Comparison of ENCODE assay signal across 8 cellular contexts in genomic region chr17:75864448-75864871, GRCh38. TPM values are rescaled to one million over a fixed set of nuclear protein-coding genes. Genes with fewer than 3 reads are reported as not detected.
DNase-seq lines count a peak whose midpoint lies in the region; ATAC-seq, FAIRE-seq and TF ChIP-seq lines count a peak whose summit lies in the region.

No MANE protein-coding gene starts in this region.

- H3K9ac ChIP-seq in SK-N-MC (ENCODE audit: insufficient read length), result no peak overlapping the region

- H3K27ac ChIP-seq in SK-N-MC, result no peak overlapping the region; the same call in 1 of the 2 replicates
- H3K27ac ChIP-seq in esophagus squamous epithelium, result peak overlapping the region; percentile 66 to 87 (median 77)

- H3K36me3 ChIP-seq in BJ (ENCODE audit: control insufficient read depth, insufficient read depth, low read length), result no peaks in the 10 kb centered on the region
- H3K36me3 ChIP-seq in SK-N-MC (ENCODE audit: insufficient read depth, low read length), result no peaks in the 10 kb centered on the region
- no peaks in the 10 kb centered on the region for H3K36me3 ChIP-seq in esophagus squamous epithelium
- no peaks in the 10 kb centered on the region for H3K36me3 ChIP-seq in BE2C

- 0 to 13% methylated on average over 3 of the region's 8 CpGs for WGBS in esophagus squamous epithelium, 2 donors

- TF ChIP-seq CTCF in BJ (IDR thresholded peaks at IDR 0.05; ENCODE audit: insufficient read depth, low read depth, low read length) (no peak), esophagus squamous epithelium (IDR thresholded peaks at IDR 0.05) (peak in 1 of 6 experiments; percentile 22), BE2C (IDR thresholded peaks at IDR 0.05; ENCODE audit: low read depth, low read length) (no peak)

- POLR2A ChIA-PET in BJ (lab: Charles Lee), result interaction anchor here (0.5 kb wide), 1 partner anchor 32 kb away, joined by 3 read pairs; the partner anchor contains the start of gene TRIM65

- no peak for TF ChIP-seq POLR2A in esophagus squamous epithelium (IDR thresholded peaks at IDR 0.05)

- CTCF ChIA-PET in BJ (lab: Yijun Ruan, JAX), result interaction anchor here (1.0 to 1.8 kb wide), 3 partner anchors 9 to 25 kb away, joined by 3 to 8 read pairs (median 6); partner anchors contain the start of gene WBP2

- H3K4me1 ChIP-seq in esophagus squamous epithelium (peaks cover 12 to 52% (median 35%) of the 10 kb centered on the region in 3 donors), BE2C (no peaks in the 10 kb centered on the region; the same call in 1 of the 2 replicates)

- H3K27me3 ChIP-seq in BJ (ENCODE audit: control insufficient read depth, insufficient read depth, low read length) (no peaks in the 10 kb centered on the region), esophagus squamous epithelium (no peaks in the 10 kb centered on the region), BE2C (no peaks in the 10 kb centered on the region)

- ATAC-seq in GM18868 (IDR thresholded peaks at IDR 0.05; ENCODE audit: unreplicated experiment) (peak; percentile 79), HG03025 (IDR thresholded peaks at IDR 0.05; ENCODE audit: low FRiP score, unreplicated experiment) (peak; percentile 75), sciatic nerve (peak; percentile 87)

- intact Hi-C loops in esophagus squamous epithelium (cut with DNase I), result no loop called here
- intact Hi-C loops in sciatic nerve (cut with DNase I), result no loop called here

- DNase-seq in BJ (ENCODE audit: low read depth) (peak; percentile 63), SK-N-MC (ENCODE audit: low read depth, low spot score) (no peak), esophagus squamous epithelium (lab: John Stamatoyannopoulos, UW) (no peak), sciatic nerve (ENCODE audit: low spot score) (peak; percentile 70), BE2C (no peak), RCC 7860 (ENCODE audit: low spot score) (no peak)

- no peak for FAIRE-seq in RCC 7860 (lab: Jason Lieb, UNC)

- H3K4me3 ChIP-seq in BJ (ENCODE audit: low read depth, low read length) (no peak overlapping the region), SK-N-MC (peak overlapping the region; percentile 52; the same call in 1 of the 2 replicates), esophagus squamous epithelium (peak overlapping the region in 1 of 4 donors; percentile 0), BE2C (ENCODE audit: low read depth, low read length) (no peak overlapping the region)

- no peaks in the 10 kb centered on the region for H3K9me3 ChIP-seq in SK-N-MC (ENCODE audit: low read depth, low read length)
- no peaks in the 10 kb centered on the region for H3K9me3 ChIP-seq in esophagus squamous epithelium
- no peaks in the 10 kb centered on the region for H3K9me3 ChIP-seq in BE2C

RNA-seq across cellular contexts. Expression of gene WBP2, which starts 9.3 kb away (rescaled TPM):
- polyA plus RNA-seq in BJ (2011; rRNA removed), result 28.5 and 37.0 TPM in 2 replicates
- 19.3 and 23.5 TPM in 2 replicates for polyA minus RNA-seq in BJ (2011; rRNA and poly(A)+ RNA removed)
- total RNA-seq in esophagus squamous epithelium, result 10 to 100 TPM; 24.9 to 44.2 (median 36.9) TPM
- 156 TPM for total RNA-seq in sciatic nerve
- polyA plus RNA-seq in BE2C (2012; ENCODE audit: insufficient read depth, insufficient read length, low read depth), result 228 TPM

RNA-seq across cellular contexts. Expression of gene TRIM47, which starts 13.9 kb away (rescaled TPM):
- polyA plus RNA-seq in BJ (2011; rRNA removed), result 2.4 and 3.2 TPM in 2 replicates
- 2.4 and 3.7 TPM in 2 replicates for polyA minus RNA-seq in BJ (2011; rRNA and poly(A)+ RNA removed)
- 10 to 100 TPM; 19.5 to 33.4 (median 25.5) TPM for total RNA-seq in esophagus squamous epithelium
- 50.7 TPM for total RNA-seq in sciatic nerve
- 35.9 TPM for polyA plus RNA-seq in BE2C (2012; ENCODE audit: insufficient read depth, insufficient read length, low read depth)

RNA-seq across cellular contexts. Expression of gene UNC13D, which starts 20.3 kb away (rescaled TPM):
- polyA plus RNA-seq in BJ (2011; rRNA removed), result 0.28 and 0.40 TPM in 2 replicates
- 0.51 and 0.62 TPM in 2 replicates for polyA minus RNA-seq in BJ (2011; rRNA and poly(A)+ RNA removed)
- total RNA-seq in esophagus squamous epithelium (10 to 100 TPM; 16.5 to 21.5 (median 16.9) TPM), sciatic nerve (30.9 TPM)
- 23.0 TPM for polyA plus RNA-seq in BE2C (2012; ENCODE audit: insufficient read depth, insufficient read length, low read depth)

RNA-seq across cellular contexts. Expression of gene TRIM65, which starts 32.3 kb away (rescaled TPM):
- 5.5 and 8.6 TPM in 2 replicates for polyA plus RNA-seq in BJ (2011; rRNA removed)
- 6.7 and 8.5 TPM in 2 replicates for polyA minus RNA-seq in BJ (2011; rRNA and poly(A)+ RNA removed)
- total RNA-seq in esophagus squamous epithelium (10 to 100 TPM; 17.3 to 24.6 (median 19.6) TPM), sciatic nerve (24.7 TPM)
- polyA plus RNA-seq in BE2C (2012; ENCODE audit: insufficient read depth, insufficient read length, low read depth), result 34.1 TPM

RNA-seq across cellular contexts. Expression of gene MRPL38, which starts 40.2 kb away (rescaled TPM):
- polyA plus RNA-seq in BJ (2011; rRNA removed), result 22.7 and 60.9 TPM in 2 replicates
- polyA minus RNA-seq in BJ (2011; rRNA and poly(A)+ RNA removed), result 39.1 and 47.6 TPM in 2 replicates
- 10 to 100 TPM; 40.2 to 49.2 (median 41.0) TPM for total RNA-seq in esophagus squamous epithelium
- total RNA-seq in sciatic nerve, result 73.6 TPM
- 342 TPM for polyA plus RNA-seq in BE2C (2012; ENCODE audit: insufficient read depth, insufficient read length, low read depth)

Comparison
In these comparisons a context has a peak if more than half of its experiments do, and no peak if none do; other contexts are left out.
1. DNase-seq: peak in BJ (single experiment) and sciatic nerve (single experiment); none in SK-N-MC (single experiment), esophagus squamous epithelium (single experiment), BE2C (single experiment) and RCC 7860 (single experiment).
2. Peak in every context shown above with its lines, with median percentiles within 50 percentile points of each other: ATAC-seq.